ENCODE assay signal across 22 cellular contexts in genomic region chr19:18313398-18313797, GRCh38. TPM values are rescaled to one million over a fixed set of nuclear protein-coding genes. Genes with fewer than 3 reads are reported as not detected.
A peak's percentile ranks its signal among the peaks of the same experiment; 100 is the strongest.
DNase-seq lines count a peak whose midpoint lies in the region; ATAC-seq and TF ChIP-seq lines count a peak whose summit lies in the region.
"Had no signal": no experiment of that assay in that cellular context is flagged by ENCODE, and none has a peak within 500 bp of the region (broad histone marks: within the 10 kb centered on the region; RNA-seq: fewer than 3 reads in every experiment).

No MANE protein-coding gene starts in this region.

- H3K9me3 ChIP-seq in HEK293 (ENCODE audit: control insufficient read depth, insufficient read depth, low read depth, low read length) = no peaks in the 10 kb centered on the region
- H3K9me3 ChIP-seq: BE2C, Caco-2, Peyer's patch, SJSA1 had no signal

- no peaks in the 10 kb centered on the region for H3K27me3 Mint-ChIP-seq in activated naive CD8-positive, alpha-beta T cell
- H3K27me3 Mint-ChIP-seq in activated naive CD8-positive, alpha-beta T cell treated with anti-CD3 and anti-CD28 coated beads for 36 hours = no peaks in the 10 kb centered on the region
- H3K27me3 Mint-ChIP-seq in natural killer cell treated with Interleukin-12 subunit alpha and Interleukin-12 subunit beta and Interleukin-15 and Interleukin-18, amount 100 ng/mL, for 72 hours = no peaks in the 10 kb centered on the region
- H3K27me3 Mint-ChIP-seq: CD4-positive, alpha-beta memory T cell had no signal

- no peak for DNase-seq in activated naive CD8-positive, alpha-beta T cell treated with anti-CD3 and anti-CD28 coated beads for 36 hours
- DNase-seq in brain microvascular endothelial cell = no peak
- DNase-seq in NCI-H2081 (lab: John Stamatoyannopoulos, UW) = no peak
- DNase-seq in natural killer cell treated with Interleukin-12 subunit alpha and Interleukin-12 subunit beta and Interleukin-15 and Interleukin-18, amount 100 ng/mL, for 72 hours (ENCODE audit: low spot score) = no peak
- DNase-seq: BE2C; Caco-2; CD4-positive, alpha-beta memory T cell; DMS 273 treated with DMSO at 0.1 percent for 48 hours; DMS79 treated with DMSO at 0.1 percent for 48 hours; NCI-H1105; NCI-H2029 treated with DMSO at 0.1 percent for 48 hours; NCI-H2171 treated with DMSO at 0.1 percent for 48 hours; NCI-H524 treated with DMSO at 0.1 percent for 48 hours; NCI-H82; Peyer's patch had no signal

- CTCF ChIA-PET in HEK293 (lab: Yijun Ruan, JAX) = interaction anchor here (0.6 to 3.3 kb wide), 2 partner anchors 34 to 41 kb away, joined by 4 to 14 read pairs; no protein-coding TSS in a partner anchor

- no peaks in the 10 kb centered on the region for H3K36me3 Mint-ChIP-seq in activated naive CD8-positive, alpha-beta T cell
- H3K36me3 Mint-ChIP-seq in activated naive CD8-positive, alpha-beta T cell treated with anti-CD3 and anti-CD28 coated beads for 36 hours = peaks cover 30% of the 10 kb centered on the region
- H3K36me3 Mint-ChIP-seq in natural killer cell treated with Interleukin-12 subunit alpha and Interleukin-12 subunit beta and Interleukin-15 and Interleukin-18, amount 100 ng/mL, for 72 hours = no peaks in the 10 kb centered on the region

- H3K27me3 ChIP-seq in brain microvascular endothelial cell (replicated peaks) = no peaks in the 10 kb centered on the region
- H3K27me3 ChIP-seq: BE2C, Peyer's patch, SJSA1 had no signal

- H3K27ac ChIP-seq in HEK293 (ENCODE audit: extremely low read depth, low read depth, low read length) = no peak overlapping the region
- peak overlapping the region; percentile 0 for H3K27ac ChIP-seq in brain microvascular endothelial cell
- H3K27ac ChIP-seq: SJSA1 had no signal

- H3K36me3 ChIP-seq in HEK293 (ENCODE audit: control insufficient read depth in 2 of 2, insufficient read depth in 1 of 2, low read length in 2 of 2) (peaks cover 10 to 75% of the 10 kb centered on the region in 2 experiments; a peak in 2 of 3 replicates), brain microvascular endothelial cell (replicated peaks) (peaks cover 10% of the 10 kb centered on the region)

- ATAC-seq in GM18861 (IDR thresholded peaks at IDR 0.05; ENCODE audit: unreplicated experiment) = no peak
- no peak for ATAC-seq in natural killer cell treated with Interleukin-12 subunit alpha and Interleukin-12 subunit beta and Interleukin-15 and Interleukin-18, amount 100 ng/mL, for 72 hours
- ATAC-seq: HCT116, Right ventricle myocardium inferior had no signal

- TF ChIP-seq CTCF in HEK293 (tag by site-specific recombination; IDR thresholded peaks at IDR 0.05) (no peak), brain microvascular endothelial cell (IDR thresholded peaks at IDR 0.05; ENCODE audit: low read depth, low read length, missing control alignments) (no peak)

- H3K4me3 ChIP-seq in HEK293 (ENCODE audit: low read depth, low read length) (no peak overlapping the region), brain microvascular endothelial cell (ENCODE audit: low read depth, low read length) (no peak overlapping the region)
- H3K4me3 ChIP-seq: Peyer's patch, SJSA1 had no signal

- no peaks in the 10 kb centered on the region for H3K4me1 ChIP-seq in HEK293 (ENCODE audit: control insufficient read depth, insufficient read depth, low read length)
- H3K4me1 ChIP-seq: SJSA1 had no signal

- POLR2A ChIA-PET in HEK293 (lab: Yijun Ruan, JAX) = interaction anchor here (0.6 to 1.5 kb wide), 2 partner anchors 32 to 37 kb away, joined by 3 read pairs; no protein-coding TSS in a partner anchor

- H3K4me3 Mint-ChIP-seq in activated naive CD8-positive, alpha-beta T cell = no peak overlapping the region
- H3K4me3 Mint-ChIP-seq in activated naive CD8-positive, alpha-beta T cell treated with anti-CD3 and anti-CD28 coated beads for 36 hours = no peak overlapping the region
- no peak overlapping the region for H3K4me3 Mint-ChIP-seq in natural killer cell treated with Interleukin-12 subunit alpha and Interleukin-12 subunit beta and Interleukin-15 and Interleukin-18, amount 100 ng/mL, for 72 hours
- H3K4me3 Mint-ChIP-seq: CD4-positive, alpha-beta memory T cell had no signal

- peaks cover 20% of the 10 kb centered on the region for H3K4me1 Mint-ChIP-seq in activated naive CD8-positive, alpha-beta T cell (ENCODE audit: low read depth)
- peaks cover 20% of the 10 kb centered on the region for H3K4me1 Mint-ChIP-seq in activated naive CD8-positive, alpha-beta T cell treated with anti-CD3 and anti-CD28 coated beads for 36 hours
- peaks cover 5 to 26% of the 10 kb centered on the region in 2 donors for H3K4me1 Mint-ChIP-seq in natural killer cell treated with Interleukin-12 subunit alpha and Interleukin-12 subunit beta and Interleukin-15 and Interleukin-18, amount 100 ng/mL, for 72 hours (ENCODE audit: low read depth in 2 of 2)

- in situ Hi-C loops in brain microvascular endothelial cell (cut with HindIII; ENCODE audit: low pct_ligation_motif_present, low sequenced_read_pairs) = no loop called here

- no peaks in the 10 kb centered on the region for H3K9me3 Mint-ChIP-seq in activated naive CD8-positive, alpha-beta T cell (ENCODE audit: low read depth)
- H3K9me3 Mint-ChIP-seq in activated naive CD8-positive, alpha-beta T cell treated with anti-CD3 and anti-CD28 coated beads for 36 hours = no peaks in the 10 kb centered on the region
- no peaks in the 10 kb centered on the region for H3K9me3 Mint-ChIP-seq in natural killer cell treated with Interleukin-12 subunit alpha and Interleukin-12 subunit beta and Interleukin-15 and Interleukin-18, amount 100 ng/mL, for 72 hours
- H3K9me3 Mint-ChIP-seq: CD4-positive, alpha-beta memory T cell had no signal

- H3K27ac Mint-ChIP-seq in activated naive CD8-positive, alpha-beta T cell = peak overlapping the region; percentile 41
- H3K27ac Mint-ChIP-seq in activated naive CD8-positive, alpha-beta T cell treated with anti-CD3 and anti-CD28 coated beads for 36 hours = no peak overlapping the region
- peak overlapping the region in 1 of 2 donors; percentile 51 for H3K27ac Mint-ChIP-seq in natural killer cell treated with Interleukin-12 subunit alpha and Interleukin-12 subunit beta and Interleukin-15 and Interleukin-18, amount 100 ng/mL, for 72 hours

TF ChIP-seq in HEK293, 187 proteins besides CTCF, POLR2A, EP300 and RAD21:
- TF ChIP-seq ZNF121 (tag by site-specific recombination; IDR thresholded peaks at IDR 0.05) = peak; percentile 87
- TF ChIP-seq OVOL3 (tag by site-specific recombination; IDR thresholded peaks at IDR 0.05) = no peak

RNA-seq across cellular contexts. Expression of gene LSM4, which starts 9.5 kb away (rescaled TPM):
- 100 to 1,000 TPM; 419 to 435 TPM for total RNA-seq in activated naive CD8-positive, alpha-beta T cell treated with anti-CD3 and anti-CD28 coated beads for 36 hours
- 100 to 1,000 TPM; 153 to 223 TPM for total RNA-seq in natural killer cell treated with Interleukin-12 subunit alpha and Interleukin-12 subunit beta and Interleukin-15 and Interleukin-18, amount 100 ng/mL, for 72 hours

RNA-seq across cellular contexts. Expression of gene PGPEP1, which starts 27.0 kb away (rescaled TPM):
- total RNA-seq in activated naive CD8-positive, alpha-beta T cell treated with anti-CD3 and anti-CD28 coated beads for 36 hours = 10 to 100 TPM; 15.7 to 17.8 TPM
- total RNA-seq in natural killer cell treated with Interleukin-12 subunit alpha and Interleukin-12 subunit beta and Interleukin-15 and Interleukin-18, amount 100 ng/mL, for 72 hours = 10 to 100 TPM; 42.1 to 50.7 TPM

RNA-seq across cellular contexts. Expression of gene JUND, which starts 32.0 kb away (rescaled TPM):
- 100 to 1,000 TPM; 379 to 398 TPM for total RNA-seq in activated naive CD8-positive, alpha-beta T cell treated with anti-CD3 and anti-CD28 coated beads for 36 hours
- total RNA-seq in natural killer cell treated with Interleukin-12 subunit alpha and Interleukin-12 subunit beta and Interleukin-15 and Interleukin-18, amount 100 ng/mL, for 72 hours = 100 to 1,000 TPM; 218 to 267 TPM

RNA-seq across cellular contexts. Expression of gene IQCN, which starts 39.1 kb away (rescaled TPM):
- under 1 TPM; 0.29 to 0.32 TPM for total RNA-seq in activated naive CD8-positive, alpha-beta T cell treated with anti-CD3 and anti-CD28 coated beads for 36 hours
- 1 to 10 TPM; 1.5 to 4.0 TPM for total RNA-seq in natural killer cell treated with Interleukin-12 subunit alpha and Interleukin-12 subunit beta and Interleukin-15 and Interleukin-18, amount 100 ng/mL, for 72 hours
- total RNA-seq: HT1080 had no signal
